Comparison of ENCODE assay signal across 14 cellular contexts in the genomic region with DNA sequence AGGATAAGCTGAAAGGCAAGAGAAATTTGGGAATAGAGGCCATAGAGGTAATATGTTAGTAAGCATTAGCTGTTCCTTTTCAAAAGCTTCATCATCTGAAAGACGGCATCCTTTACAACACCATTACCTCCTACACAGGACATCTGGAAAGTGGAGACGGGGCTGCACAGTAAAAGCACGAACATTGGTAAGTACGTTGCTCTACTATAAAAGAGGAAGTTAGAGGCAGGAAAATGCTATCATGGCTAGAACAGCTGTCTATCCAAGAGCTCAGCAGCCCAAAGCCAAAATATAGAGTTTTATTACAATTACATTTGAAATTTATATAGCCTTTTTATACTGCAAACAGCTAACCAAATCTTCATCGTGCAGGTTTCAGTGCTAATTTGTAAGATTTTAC.
"Had no signal": no experiment of that assay in that cellular context is flagged by ENCODE, and none has a peak within 500 bp of the region (broad histone marks: within the 10 kb centered on the region; RNA-seq: fewer than 3 reads in every experiment).

No MANE protein-coding gene starts in this region.

- H3K27me3 ChIP-seq: breast epithelium, neutrophil had no signal

- ATAC-seq: activated CD4-positive, alpha-beta T cell treated with anti-CD3 and anti-CD28 coated beads for 36 hours had no signal

- H3K4me3 Mint-ChIP-seq: activated CD4-positive, alpha-beta memory T cell treated with anti-CD3 and anti-CD28 coated beads, Interleukin-2, amount 10 ng/mL, durations not matched to agents 7 days and 5 days; activated CD4-positive, alpha-beta T cell treated with anti-CD3 and anti-CD28 coated beads for 36 hours; activated naive CD8-positive, alpha-beta T cell treated with anti-CD3 and anti-CD28 coated beads, Interleukin-2, amount 10 ng/mL, durations not matched to agents 7 days and 5 days; endodermal cell had no signal

- H3K27me3 Mint-ChIP-seq: activated CD4-positive, alpha-beta T cell treated with anti-CD3 and anti-CD28 coated beads for 36 hours; activated naive CD8-positive, alpha-beta T cell treated with anti-CD3 and anti-CD28 coated beads, Interleukin-2, amount 10 ng/mL, durations not matched to agents 7 days and 5 days had no signal

- H3K27ac Mint-ChIP-seq: activated CD4-positive, alpha-beta memory T cell treated with anti-CD3 and anti-CD28 coated beads, Interleukin-2, amount 10 ng/mL, durations not matched to agents 7 days and 5 days; activated CD4-positive, alpha-beta T cell treated with anti-CD3 and anti-CD28 coated beads for 36 hours; activated naive CD8-positive, alpha-beta T cell treated with anti-CD3 and anti-CD28 coated beads, Interleukin-2, amount 10 ng/mL, durations not matched to agents 7 days and 5 days; endodermal cell had no signal

- H3K27ac ChIP-seq: breast epithelium, neutrophil, VCaP had no signal

- H3K9me3 Mint-ChIP-seq: activated CD4-positive, alpha-beta memory T cell treated with anti-CD3 and anti-CD28 coated beads, Interleukin-2, amount 10 ng/mL, durations not matched to agents 7 days and 5 days; activated naive CD8-positive, alpha-beta T cell treated with anti-CD3 and anti-CD28 coated beads, Interleukin-2, amount 10 ng/mL, durations not matched to agents 7 days and 5 days; endodermal cell had no signal

- H3K4me1 Mint-ChIP-seq: activated CD4-positive, alpha-beta memory T cell treated with anti-CD3 and anti-CD28 coated beads, Interleukin-2, amount 10 ng/mL, durations not matched to agents 7 days and 5 days; activated CD4-positive, alpha-beta T cell treated with anti-CD3 and anti-CD28 coated beads for 36 hours; endodermal cell had no signal

- H3K9me3 ChIP-seq: breast epithelium, neutrophil had no signal

- H3K36me3 Mint-ChIP-seq: activated naive CD8-positive, alpha-beta T cell treated with anti-CD3 and anti-CD28 coated beads, Interleukin-2, amount 10 ng/mL, durations not matched to agents 7 days and 5 days had no signal

- DNase-seq: activated CD4-positive, alpha-beta memory T cell treated with anti-CD3 and anti-CD28 coated beads, Interleukin-2, amount 10 ng/mL, durations not matched to agents 7 days and 5 days; activated CD4-positive, alpha-beta T cell treated with anti-CD3 and anti-CD28 coated beads for 36 hours; activated gamma-delta T cell treated with Interleukin-2 at 50 U/mL for 16 hours; activated naive CD8-positive, alpha-beta T cell treated with anti-CD3 and anti-CD28 coated beads, Interleukin-2, amount 10 ng/mL, durations not matched to agents 7 days and 5 days; activated T-cell treated with anti-CD3 and anti-CD28 coated beads, Interleukin-2, amount 50 U/mL, for 48 hours; dermis blood vessel endothelial cell; endodermal cell; erythroblast; hippocampal formation; retina; stimulated activated CD4-positive, alpha-beta T cell treated with anti-CD3 and anti-CD28 coated beads, Interleukin-4, amount 100 ng/mL, for 24 hours had no signal

- H3K4me3 ChIP-seq: breast epithelium had no signal

- H3K4me1 ChIP-seq: breast epithelium had no signal
